1 cellular context compared by ENCODE assay signal in the genomic region with DNA sequence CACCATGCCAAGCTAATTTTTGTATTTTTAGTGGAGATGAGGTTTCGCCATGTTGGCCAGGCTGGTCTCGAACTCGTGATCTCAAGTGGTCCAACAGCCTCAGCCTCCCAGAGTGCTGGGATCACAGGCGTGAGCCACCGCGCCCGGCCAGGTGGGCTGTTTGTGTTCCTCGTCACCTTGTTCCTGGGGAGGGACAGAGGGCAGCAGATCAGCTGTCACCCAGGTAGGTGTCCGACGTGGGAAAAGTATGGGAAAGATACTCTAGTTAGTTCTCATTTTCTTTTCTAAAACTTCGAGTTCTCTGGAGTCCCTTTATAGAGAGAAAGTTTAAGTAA.
TF ChIP-seq lines count a peak whose summit lies in the region.

No MANE protein-coding gene starts in this region.

TF ChIP-seq in IMR-90, 13 proteins besides CTCF, POLR2A, EP300 and RAD21:
- TF ChIP-seq RFX5 (IDR thresholded peaks at IDR 0.05; ENCODE audit: low read depth, low read length), result no peak
- TF ChIP-seq NFE2L2 (IDR thresholded peaks at IDR 0.05; ENCODE audit: low read depth, low read length), result no peak
- TF ChIP-seq FOS (IDR thresholded peaks at IDR 0.05; ENCODE audit: low read depth, low read length), result no peak
- TF ChIP-seq CHD1 (IDR thresholded peaks at IDR 0.05; ENCODE audit: low read depth, low read length), result no peak
- no peak for TF ChIP-seq BHLHE40 (IDR thresholded peaks at IDR 0.05; ENCODE audit: low read depth, low read length)
- TF ChIP-seq MAFK (IDR thresholded peaks at IDR 0.05; ENCODE audit: low read depth, low read length), result no peak
